In the genomic region with DNA sequence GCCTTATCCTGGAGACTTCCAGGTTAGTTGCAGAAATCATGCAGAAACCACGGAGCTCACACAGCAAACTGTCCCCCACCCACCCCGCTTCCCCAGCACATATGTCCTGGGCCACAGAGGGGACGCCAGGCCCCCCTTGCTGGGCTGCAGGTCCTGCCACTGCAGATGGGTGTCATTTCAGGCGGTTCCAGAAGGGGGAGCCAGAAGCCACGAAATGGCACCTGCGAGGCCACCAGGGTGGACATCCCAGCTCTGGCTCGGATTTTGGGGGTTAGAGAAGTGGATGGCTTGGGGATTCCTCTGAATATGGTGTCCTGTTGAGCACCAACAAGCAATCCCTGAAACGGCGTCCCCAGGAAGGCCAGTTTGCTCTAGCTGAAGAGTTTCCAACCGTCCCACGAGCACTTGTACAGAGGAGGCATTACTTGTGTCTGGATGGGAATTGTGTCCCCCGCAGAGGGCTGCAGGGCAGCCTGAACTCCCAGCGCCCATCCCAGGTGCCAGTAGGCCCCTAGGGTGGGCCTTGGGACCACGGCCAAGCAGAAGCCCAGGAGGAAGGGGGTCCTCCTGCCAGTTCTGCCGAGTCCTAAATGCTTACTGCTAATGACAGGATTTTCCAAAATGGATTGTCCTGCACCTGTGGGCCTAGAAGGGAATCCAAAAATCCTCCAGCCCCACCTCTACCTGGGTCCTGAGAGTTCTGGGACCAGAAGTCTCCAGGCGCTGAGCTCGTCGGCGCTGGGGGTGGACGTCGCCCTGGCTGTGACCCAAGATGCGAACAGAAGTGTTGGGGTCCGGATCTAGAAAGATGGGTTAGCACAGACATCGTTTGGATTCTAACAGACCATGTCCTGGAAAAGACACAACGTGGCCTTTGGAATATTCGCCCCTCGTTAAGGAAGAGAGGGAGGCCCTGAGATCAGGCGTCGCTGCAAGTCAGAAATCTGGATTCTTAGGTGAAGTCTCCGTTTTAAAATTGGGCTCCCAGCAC, we compare ENCODE assay signal across 8 cellular contexts. TPM values are rescaled to one million over a fixed set of nuclear protein-coding genes. Genes with fewer than 3 reads are reported as not detected.
DNase-seq lines count a peak whose midpoint lies in the region; ATAC-seq and TF ChIP-seq lines count a peak whose summit lies in the region.

No MANE protein-coding gene starts in this region.

- no peak overlapping the region for H3K27ac ChIP-seq in uterus

- no peak overlapping the region for H3K27ac Mint-ChIP-seq in natural killer cell

- H3K4me3 ChIP-seq in BE2C (ENCODE audit: low read depth, low read length) (no peak overlapping the region), epithelial cell of proximal tubule (ENCODE audit: low read depth, low read length) (no peak overlapping the region), uterus (no peak overlapping the region)

- H3K36me3 ChIP-seq in BE2C (no peaks in the 10 kb centered on the region), uterus (no peaks in the 10 kb centered on the region)

- H3K9me3 ChIP-seq in BE2C (no peaks in the 10 kb centered on the region), uterus (no peaks in the 10 kb centered on the region)

- H3K27me3 ChIP-seq in BE2C: 0 out of 2 replicates have a peak, but pooled peaks cover 7% of the 10 kb centered on the region
- H3K27me3 ChIP-seq in uterus: no peaks in the 10 kb centered on the region

- intact Hi-C loops in natural killer cell (cut with micrococcal nuclease) (no loop called here), uterus (cut with DNase I; ENCODE audit: low total_unique reads) (loop anchor here (2.0 kb wide), 2 partner anchors 148 to 262 kb away; no protein-coding TSS in a partner anchor)

- H3K27me3 Mint-ChIP-seq in natural killer cell (ENCODE audit: low read depth in 2 of 2): no peaks in the 10 kb centered on the region

- peak; percentile 58 for ATAC-seq in GM18868 (IDR thresholded peaks at IDR 0.05; ENCODE audit: unreplicated experiment)
- peak; percentile 64 to 67 (median 66) for ATAC-seq in natural killer cell

- H3K4me1 ChIP-seq in BE2C (no peaks in the 10 kb centered on the region), uterus (no peaks in the 10 kb centered on the region)

- H3K9me3 Mint-ChIP-seq in natural killer cell: no peaks in the 10 kb centered on the region

- H3K36me3 Mint-ChIP-seq in natural killer cell: peaks cover 7% of the 10 kb centered on the region

- TF ChIP-seq POLR2A in uterus (IDR thresholded peaks at IDR 0.05): no peak

- TF ChIP-seq CTCF in BE2C (IDR thresholded peaks at IDR 0.05; ENCODE audit: low read depth, low read length) (peak; percentile 67), epithelial cell of proximal tubule (conservative IDR thresholded peaks at IDR 0.05; ENCODE audit: low read depth, low read length) (peak; percentile 84), natural killer cell (IDR thresholded peaks at IDR 0.05) (peak; percentile 81), uterus (IDR thresholded peaks at IDR 0.05) (peak; percentile 81 to 91 (median 90))

- peak; percentile 56 for DNase-seq in BE2C
- DNase-seq in NCI-H1105 treated with DMSO at 0.1 percent for 48 hours (lab: John Stamatoyannopoulos, UW): peak; percentile 11
- DNase-seq in activated CD8-positive, alpha-beta memory T cell treated with anti-CD3 and anti-CD28 coated beads for 24 hours: peak; percentile 92
- DNase-seq in epithelial cell of proximal tubule (ENCODE audit: low read depth): no peak
- peak; percentile 63 for DNase-seq in natural killer cell
- peak; percentile 74 to 78 for DNase-seq in uterus
- DNase-seq in NCI-H510A treated with DMSO at 0.1 percent for 48 hours (lab: John Stamatoyannopoulos, UW): no peak

- H3K4me1 Mint-ChIP-seq in natural killer cell: peaks cover 5 to 16% of the 10 kb centered on the region in 2 donors

- no peak overlapping the region for H3K4me3 Mint-ChIP-seq in natural killer cell

RNA-seq across cellular contexts. Expression of gene NFATC1, which starts 14.6 kb away (rescaled TPM):
- 2.1 TPM for polyA plus RNA-seq in BE2C (2012; ENCODE audit: insufficient read depth, insufficient read length, low read depth)
- total RNA-seq in epithelial cell of proximal tubule: 0.46 and 2.1 TPM in 2 replicates
- 10 to 100 TPM; 35.8 to 47.4 (median 37.1) TPM for total RNA-seq in natural killer cell
- 10 to 100 TPM in 3 of 4 donors, 1 to 10 TPM in 1; 9.2 to 25.1 (median 14.6) TPM for total RNA-seq in uterus

Comparison
In these comparisons a context has a peak if more than half of its experiments do, and no peak if none do; other contexts are left out.
1. DNase-seq: peak in BE2C (single experiment), NCI-H1105 treated with DMSO at 0.1 percent for 48 hours (single experiment), activated CD8-positive, alpha-beta memory T cell treated with anti-CD3 and anti-CD28 coated beads for 24 hours (single experiment), natural killer cell (single experiment) and uterus (2 of 2); none in epithelial cell of proximal tubule (single experiment) and NCI-H510A treated with DMSO at 0.1 percent for 48 hours (single experiment).
2. Peak in every context shown above with its lines, with median percentiles within 50 percentile points of each other: CTCF ChIP-seq.